ENCODE assay signal across 8 cellular contexts in genomic region chr4:3949916-3950315, GRCh38.
DNase-seq lines count a peak whose midpoint lies in the region; ATAC-seq, FAIRE-seq and TF ChIP-seq lines count a peak whose summit lies in the region.
"Not testable (repeated sequence)": the region's sequence is repeated elsewhere in the genome, so short reads cannot be mapped to it uniquely, and the experiment has no call there.

No MANE protein-coding gene starts in this region.

- H3K27ac Mint-ChIP-seq in neural crest cell (ENCODE audit: unreplicated experiment) = not testable (repeated sequence)

- not testable (repeated sequence) for H4K20me1 ChIP-seq in H1 (replicated peaks in 1 of 2; ENCODE audit: control insufficient read depth in 1 of 2, insufficient read depth in 2 of 2, low read length in 2 of 2)

- TF ChIP-seq RAD21 in Ishikawa (IDR thresholded peaks at IDR 0.05; ENCODE audit: low read depth) (peak; percentile 59), H1 (IDR thresholded peaks at IDR 0.05 in 1 of 2, conservative IDR thresholded peaks at IDR 0.05 in 1 of 2; ENCODE audit: low read depth in 2 of 2, low read length in 2 of 2) (peak; percentile 53 to 64)

- H2BK20ac ChIP-seq in H1 (ENCODE audit: low read length) = not testable (repeated sequence)

- not testable (repeated sequence) for H2AFZ ChIP-seq in H1 (ENCODE audit: low read length)

- H3K27ac ChIP-seq in 22Rv1; Peyer's patch; H1 (ENCODE audit: low read depth, low read length); right cardiac atrium (ENCODE audit: low read length): not testable (repeated sequence)

- H3K4me3 Mint-ChIP-seq in neural crest cell = peak overlapping the region; percentile 77

- not testable (repeated sequence) for H2BK5ac ChIP-seq in H1 (ENCODE audit: low read depth, low read length)

- not testable (repeated sequence) for H4K91ac ChIP-seq in H1 (replicated peaks; ENCODE audit: insufficient read length, low read length)

- H3K18ac ChIP-seq in H1 (ENCODE audit: extremely low read depth, low read length) = not testable (repeated sequence)

- ATAC-seq in right cardiac atrium = not testable (repeated sequence)

- H2BK12ac ChIP-seq in H1 (ENCODE audit: low read depth, low read length) = not testable (repeated sequence)

- H3K56ac ChIP-seq in H1 (replicated peaks; ENCODE audit: insufficient read length, low read depth, low read length) = not testable (repeated sequence)

- TF ChIP-seq POLR2A in Peyer's patch (IDR thresholded peaks at IDR 0.05); H1 (IDR thresholded peaks at IDR 0.05; ENCODE audit: control extremely low read depth in 1 of 2, low read depth in 2 of 2, low read length in 2 of 2): not testable (repeated sequence)

- intact Hi-C loops in right cardiac atrium (cut with DNase I) = not testable (repeated sequence)

- not testable (repeated sequence) for H3K23ac ChIP-seq in H1 (ENCODE audit: insufficient read length)

- H3K9ac ChIP-seq in H1 (replicated peaks in 1 of 4; ENCODE audit: extremely low read depth in 1 of 4, low read depth in 3 of 4, low read length in 3 of 4) = not testable (repeated sequence)

- not testable (repeated sequence) for H3K79me1 ChIP-seq in H1 (ENCODE audit: low read depth, low read length)

- H2AK5ac ChIP-seq in H1 (ENCODE audit: low read depth, low read length) = not testable (repeated sequence)

- not testable (repeated sequence) for H2BK15ac ChIP-seq in H1 (ENCODE audit: low read length)

- not testable (repeated sequence) for H3K79me2 ChIP-seq in H1 (ENCODE audit: control insufficient read depth in 1 of 2, insufficient read depth in 2 of 2, low read length in 2 of 2)

- H3K4me2 ChIP-seq in H1 (ENCODE audit: insufficient read depth in 1 of 2, low read depth in 2 of 2, low read length in 2 of 2) = not testable (repeated sequence)

- not testable (repeated sequence) for H4K8ac ChIP-seq in H1 (ENCODE audit: extremely low read depth, insufficient read depth, low read length)

- H3K27me3 Mint-ChIP-seq in neural crest cell (ENCODE audit: low read depth) = not testable (repeated sequence)

- peak; percentile 76 for DNase-seq in ELF-1 (ENCODE audit: low read depth, low spot score)
- peak in 1 of 3 donors; percentile 58 for DNase-seq in Peyer's patch
- peak; percentile 22 to 27 for DNase-seq in activated T-cell treated with anti-CD3 and anti-CD28 coated beads, Interleukin-2, amount 50 U/mL, for 48 hours
- peak; percentile 34 to 77 for DNase-seq in H1 (ENCODE audit: low read depth in 1 of 2, low spot score in 2 of 2)
- DNase-seq in right cardiac atrium = peak; percentile 39 to 77 (median 65)
- DNase-seq in neural crest cell (ENCODE audit: low read depth, low spot score) = peak; percentile 60

- not testable (repeated sequence) for H3K23me2 ChIP-seq in H1 (ENCODE audit: low read depth, low read length)

- TF ChIP-seq CTCF in 22Rv1 (IDR thresholded peaks at IDR 0.05) (peak; percentile 61), Peyer's patch (IDR thresholded peaks at IDR 0.05) (peak in 4 of 6 experiments; percentile 14 to 40 (median 28)), H1 (IDR thresholded peaks at IDR 0.05; ENCODE audit: control extremely low read depth in 1 of 3, insufficient read depth in 1 of 3, low read depth in 1 of 3, low read length in 3 of 3) (peak; percentile 57 to 78 (median 60)), neural crest cell (conservative IDR thresholded peaks at IDR 0.05) (peak; percentile 59)

- not testable (repeated sequence) for H4K5ac ChIP-seq in H1 (ENCODE audit: insufficient read length, low read depth, low read length)

- not testable (repeated sequence) for H3K4ac ChIP-seq in H1 (replicated peaks; ENCODE audit: insufficient read length, low read depth, low read length)

- H3K36me3 Mint-ChIP-seq in neural crest cell (ENCODE audit: low read depth) = not testable (repeated sequence)

- H3K9me3 Mint-ChIP-seq in neural crest cell = not testable (repeated sequence)

- H3K9me3 ChIP-seq in Peyer's patch; H1 (ENCODE audit: insufficient read depth in 2 of 2, low read depth in 1 of 2, low read length in 1 of 2); right cardiac atrium (ENCODE audit: control insufficient read depth, low read length): not testable (repeated sequence)

- H3K4me1 Mint-ChIP-seq in neural crest cell = peaks cover 18% of the 10 kb centered on the region

- H3K4me3 ChIP-seq in Peyer's patch; H1 (ENCODE audit: extremely low read depth in 1 of 4, insufficient read depth in 2 of 4, low read depth in 3 of 4, low read length in 4 of 4); right cardiac atrium (ENCODE audit: low read length): not testable (repeated sequence)

- not testable (repeated sequence) for H3K27me3 ChIP-seq in Peyer's patch; H1 (replicated peaks in 1 of 4; ENCODE audit: control insufficient read depth in 3 of 4, extremely low read depth in 1 of 4, insufficient read depth in 3 of 4, low read length in 3 of 4); right cardiac atrium (ENCODE audit: control insufficient read depth, insufficient read depth)

- POLR2A ChIA-PET in H1 (lab: Charles Lee; ENCODE audit: partially characterized antibody) = not testable (repeated sequence)

- not testable (repeated sequence) for H3K14ac ChIP-seq in H1 (ENCODE audit: insufficient read length)

- not testable (repeated sequence) for H3K36me3 ChIP-seq in Peyer's patch; H1 (ENCODE audit: control insufficient read depth in 2 of 4, insufficient read depth in 4 of 4, low read length in 3 of 4)

- H3K4me1 ChIP-seq in Peyer's patch; H1 (replicated peaks in 1 of 4; ENCODE audit: control insufficient read depth in 3 of 4, insufficient read depth in 4 of 4, low read length in 3 of 4); right cardiac atrium (ENCODE audit: control insufficient read depth, insufficient read depth, low read length): not testable (repeated sequence)

- TF ChIP-seq EP300 in Ishikawa (IDR thresholded peaks at IDR 0.05; ENCODE audit: borderline replicate concordance); H1 (IDR thresholded peaks at IDR 0.05; ENCODE audit: borderline replicate concordance in 1 of 2, low read depth in 2 of 2, low read length in 2 of 2): not testable (repeated sequence)

- CTCF ChIA-PET in H1 (lab: Charles Lee; ENCODE audit: partially characterized antibody) = interaction anchor here (1.0 to 2.1 kb wide), 6 partner anchors 10 to 246 kb away, joined by 3 to 5 read pairs (median 3); no protein-coding TSS in a partner anchor

- not testable (repeated sequence) for H2BK120ac ChIP-seq in H1 (replicated peaks; ENCODE audit: low read depth, low read length)

- not testable (repeated sequence) for FAIRE-seq in H1 (lab: Jason Lieb, UNC)

- WGBS in H1 (ENCODE audit: extremely low coverage in 1 of 2, insufficient coverage in 1 of 2, insufficient read length in 1 of 2, insufficient replicate concordance in 2 of 2, low coverage in 1 of 2, low lambda C conversion rate in 2 of 2, missing lambda C conversion rate in 1 of 2), 2 experiments = 79% methylated on average over 5 of the region's 5 CpGs; no CpG with 5 or more reads in 1 of the 2 experiments
- WGBS in right cardiac atrium = 66% methylated on average over 5 of the region's 5 CpGs
